Comparison of ENCODE assay signal across 29 cellular contexts in the genomic region with DNA sequence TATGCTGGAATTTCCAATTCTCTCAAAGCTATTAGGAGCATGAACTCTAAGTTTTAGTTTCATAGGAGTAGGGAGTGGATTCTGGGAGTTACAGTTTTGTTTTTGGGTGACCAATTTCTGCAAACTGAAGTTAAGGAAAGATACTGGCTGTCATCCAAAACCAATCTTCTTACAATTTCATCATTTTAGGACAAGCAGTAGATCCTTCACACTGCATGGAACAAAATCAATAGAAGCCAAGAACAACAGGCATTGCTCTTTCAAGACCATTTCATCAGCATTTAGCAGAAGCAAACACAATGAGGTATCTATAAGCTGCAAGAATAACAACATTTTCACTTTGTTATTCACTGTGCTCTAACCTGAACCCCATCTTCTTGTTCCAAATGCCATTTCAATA.
DNase-seq lines count a peak whose midpoint lies in the region; ATAC-seq, FAIRE-seq and TF ChIP-seq lines count a peak whose summit lies in the region.
"Had no signal": no experiment of that assay in that cellular context is flagged by ENCODE, and none has a peak within 500 bp of the region (broad histone marks: within the 10 kb centered on the region; RNA-seq: fewer than 3 reads in every experiment).

No MANE protein-coding gene starts in this region.

- no peaks in the 10 kb centered on the region for H3K79me2 ChIP-seq in astrocyte (ENCODE audit: insufficient read depth, low read length)
- H3K79me2 ChIP-seq: hepatocyte, parathyroid adenoma had no signal

- H3K27me3 Mint-ChIP-seq in astrocyte (ENCODE audit: low read depth, unreplicated experiment): no peaks in the 10 kb centered on the region
- H3K27me3 Mint-ChIP-seq in effector memory CD8-positive, alpha-beta T cell: no peaks in the 10 kb centered on the region
- H3K27me3 Mint-ChIP-seq: activated T-helper 17 cell treated with anti-CD3 and anti-CD28 coated beads, Interleukin-2, amount 50 U/mL, for 72 hours; memory B cell had no signal

- no peak overlapping the region for H2AFZ ChIP-seq in astrocyte (ENCODE audit: low read depth, low read length)
- H2AFZ ChIP-seq: hepatocyte, parathyroid adenoma had no signal

- H4K20me1 ChIP-seq in astrocyte (ENCODE audit: insufficient read depth, low read length): no peaks in the 10 kb centered on the region

- no peak for TF ChIP-seq POLR2A in H54 (IDR thresholded peaks at IDR 0.05; ENCODE audit: low read depth, low read length)

- H3K36me3 Mint-ChIP-seq in astrocyte (ENCODE audit: low read depth, unreplicated experiment): no peaks in the 10 kb centered on the region
- H3K36me3 Mint-ChIP-seq in effector memory CD8-positive, alpha-beta T cell (ENCODE audit: insufficient read depth): no peaks in the 10 kb centered on the region

- no peak overlapping the region for H3K9ac ChIP-seq in astrocyte (ENCODE audit: low read length)
- H3K9ac ChIP-seq: parathyroid adenoma had no signal

- H3K9me3 ChIP-seq in HEK293 (ENCODE audit: control insufficient read depth, insufficient read depth, low read depth, low read length) (no peaks in the 10 kb centered on the region), astrocyte (ENCODE audit: insufficient read depth, low read depth, low read length) (no peaks in the 10 kb centered on the region)
- H3K9me3 ChIP-seq: Peyer's patch had no signal

- no peak overlapping the region for H3K4me2 ChIP-seq in astrocyte (ENCODE audit: low read length)
- H3K4me2 ChIP-seq: hepatocyte had no signal

- DNase-seq in astrocyte (ENCODE audit: low read depth) (peak; percentile 2), fibroblast of mammary gland (ENCODE audit: low read depth) (peak; percentile 58), smooth muscle cell of the brain vasculature (ENCODE audit: low read depth, low spot score) (peak; percentile 53), T1000 (lab: John Stamatoyannopoulos, UW) (no peak), H54 (ENCODE audit: insufficient read length, low spot score) (no peak)
- no peak for DNase-seq in effector memory CD8-positive, alpha-beta T cell
- DNase-seq: activated CD4-positive, alpha-beta T cell treated with anti-CD3 and anti-CD28 coated beads, Interleukin-2, amount 50 U/mL, for 1 hour; activated naive CD4-positive, alpha-beta T cell treated with anti-CD3 and anti-CD28 coated beads, Interleukin-2, amount 50 U/mL, for 16 hours; EL; NCI-H1694; NCI-H526; Peyer's patch; right cardiac atrium; SIG-M5; stimulated activated CD4-positive, alpha-beta T cell treated with anti-CD3 and anti-CD28 coated beads, Interleukin-15, amount 100 ng/mL, for 24 hours; stimulated activated naive CD4-positive, alpha-beta T cell; SW 1271 had no signal

- no peaks in the 10 kb centered on the region for H3K27me3 ChIP-seq in astrocyte (ENCODE audit: insufficient read depth, low read length)
- H3K27me3 ChIP-seq: gastroesophageal sphincter, hepatocyte, Peyer's patch had no signal

- TF ChIP-seq CTCF in HEK293 (tag by site-specific recombination; IDR thresholded peaks at IDR 0.05): no peak
- no peak for TF ChIP-seq CTCF in astrocyte (IDR thresholded peaks at IDR 0.05; ENCODE audit: insufficient read depth, low read depth, low read length)
- TF ChIP-seq CTCF in fibroblast of mammary gland (conservative IDR thresholded peaks at IDR 0.05; ENCODE audit: control insufficient read depth, insufficient read depth, low read depth, low read length): no peak

- no peak overlapping the region for H3K4me3 ChIP-seq in HEK293 (ENCODE audit: low read depth, low read length)
- no peak overlapping the region for H3K4me3 ChIP-seq in astrocyte (ENCODE audit: insufficient read depth, low read depth, low read length)
- H3K4me3 ChIP-seq in fibroblast of mammary gland (ENCODE audit: control insufficient read depth, low read depth, low read length): no peak overlapping the region
- H3K4me3 ChIP-seq: gastroesophageal sphincter, hepatocyte, Peyer's patch had no signal

- POLR2A ChIA-PET in HEK293 (lab: Yijun Ruan, JAX): no interaction called here

- ATAC-seq in effector memory CD8-positive, alpha-beta T cell (replicated peaks): no peak
- ATAC-seq: activated T-helper 17 cell treated with anti-CD3 and anti-CD28 coated beads, Interleukin-2, amount 50 U/mL, for 72 hours; gastroesophageal sphincter; left lobe of liver; WTC11 had no signal

- H3K9me3 Mint-ChIP-seq in astrocyte (ENCODE audit: unreplicated experiment): peaks cover 2% of the 10 kb centered on the region
- peaks cover 3 to 7% of the 10 kb centered on the region in 2 donors for H3K9me3 Mint-ChIP-seq in effector memory CD8-positive, alpha-beta T cell

- FAIRE-seq in astrocyte (lab: Jason Lieb, UNC): no peak
- no peak for FAIRE-seq in H54 (lab: Jason Lieb, UNC)
- FAIRE-seq: D721Med, GM12892 had no signal

- no peak overlapping the region for H3K4me3 Mint-ChIP-seq in astrocyte (ENCODE audit: unreplicated experiment)
- H3K4me3 Mint-ChIP-seq in effector memory CD8-positive, alpha-beta T cell: no peak overlapping the region
- H3K4me3 Mint-ChIP-seq: activated T-helper 17 cell treated with anti-CD3 and anti-CD28 coated beads, Interleukin-2, amount 50 U/mL, for 72 hours; memory B cell; neural crest cell; WTC11 had no signal

- H3K27ac ChIP-seq in HEK293 (ENCODE audit: extremely low read depth, low read depth, low read length): no peak overlapping the region
- no peak overlapping the region for H3K27ac ChIP-seq in astrocyte (ENCODE audit: low read depth, low read length)
- H3K27ac ChIP-seq: gastroesophageal sphincter, hepatocyte, HL-60, parathyroid adenoma, Peyer's patch had no signal

- peaks cover 4% of the 10 kb centered on the region; the same call in 1 of the 2 replicates for H3K4me1 ChIP-seq in HEK293 (ENCODE audit: control insufficient read depth, insufficient read depth, low read length)
- H3K4me1 ChIP-seq in astrocyte (ENCODE audit: insufficient read depth, low read length): no peaks in the 10 kb centered on the region
- H3K4me1 ChIP-seq: gastroesophageal sphincter, parathyroid adenoma, Peyer's patch had no signal

- H3K4me1 Mint-ChIP-seq in astrocyte (ENCODE audit: low read depth, unreplicated experiment): peaks cover 3% of the 10 kb centered on the region
- no peaks in the 10 kb centered on the region for H3K4me1 Mint-ChIP-seq in effector memory CD8-positive, alpha-beta T cell (ENCODE audit: low read depth in 2 of 2)
- H3K4me1 Mint-ChIP-seq: activated T-helper 17 cell treated with anti-CD3 and anti-CD28 coated beads, Interleukin-2, amount 50 U/mL, for 72 hours; memory B cell; neural crest cell; WTC11 had no signal

- no peak overlapping the region for H3K27ac Mint-ChIP-seq in astrocyte (ENCODE audit: unreplicated experiment)
- no peak overlapping the region for H3K27ac Mint-ChIP-seq in effector memory CD8-positive, alpha-beta T cell
- H3K27ac Mint-ChIP-seq: activated T-helper 17 cell treated with anti-CD3 and anti-CD28 coated beads, Interleukin-2, amount 50 U/mL, for 72 hours; memory B cell; WTC11 had no signal

- CTCF ChIA-PET in HEK293 (lab: Yijun Ruan, JAX): no interaction called here

- H3K36me3 ChIP-seq in HEK293 (ENCODE audit: control insufficient read depth in 2 of 2, insufficient read depth in 1 of 2, low read length in 2 of 2) (no peaks in the 10 kb centered on the region), astrocyte (ENCODE audit: insufficient read depth, low read length) (no peaks in the 10 kb centered on the region)
- H3K36me3 ChIP-seq: gastroesophageal sphincter, Peyer's patch had no signal

TF ChIP-seq in HEK293, 187 proteins besides CTCF, POLR2A, EP300 and RAD21 (continues in another document):
- no peak for TF ChIP-seq ZNF16 (tag by site-specific recombination; IDR thresholded peaks at IDR 0.05; ENCODE audit: low read depth)
- no peak for TF ChIP-seq ZNF514 (tag by site-specific recombination; IDR thresholded peaks at IDR 0.05)
- TF ChIP-seq ZNF138 (tag by site-specific recombination; IDR thresholded peaks at IDR 0.05; ENCODE audit: borderline replicate concordance): no peak
- TF ChIP-seq TCF7L2 (IDR thresholded peaks at IDR 0.05; ENCODE audit: borderline replicate concordance, low read depth, low read length): no peak
- no peak for TF ChIP-seq ZXDB (tag by site-specific recombination; IDR thresholded peaks at IDR 0.05)
- TF ChIP-seq FEZF1 (tag by site-specific recombination; IDR thresholded peaks at IDR 0.05): peak; percentile 32; the same call in 1 of the 2 replicates
- no peak for TF ChIP-seq ZNF404 (tag by site-specific recombination; IDR thresholded peaks at IDR 0.05)
- TF ChIP-seq, protein P1, sequence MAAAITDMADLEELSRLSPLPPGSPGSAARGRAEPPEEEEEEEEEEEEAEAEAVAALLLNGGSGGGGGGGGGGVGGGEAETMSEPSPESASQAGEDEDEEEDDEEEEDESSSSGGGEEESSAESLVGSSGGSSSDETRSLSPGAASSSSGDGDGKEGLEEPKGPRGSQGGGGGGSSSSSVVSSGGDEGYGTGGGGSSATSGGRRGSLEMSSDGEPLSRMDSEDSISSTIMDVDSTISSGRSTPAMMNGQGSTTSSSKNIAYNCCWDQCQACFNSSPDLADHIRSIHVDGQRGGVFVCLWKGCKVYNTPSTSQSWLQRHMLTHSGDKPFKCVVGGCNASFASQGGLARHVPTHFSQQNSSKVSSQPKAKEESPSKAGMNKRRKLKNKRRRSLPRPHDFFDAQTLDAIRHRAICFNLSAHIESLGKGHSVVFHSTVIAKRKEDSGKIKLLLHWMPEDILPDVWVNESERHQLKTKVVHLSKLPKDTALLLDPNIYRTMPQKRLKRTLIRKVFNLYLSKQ (tag by site-specific recombination; IDR thresholded peaks at IDR 0.05; ENCODE audit: borderline replicate concordance): no peak
- TF ChIP-seq SP2 (tag by site-specific recombination; IDR thresholded peaks at IDR 0.05): no peak
- TF ChIP-seq, protein P2, sequence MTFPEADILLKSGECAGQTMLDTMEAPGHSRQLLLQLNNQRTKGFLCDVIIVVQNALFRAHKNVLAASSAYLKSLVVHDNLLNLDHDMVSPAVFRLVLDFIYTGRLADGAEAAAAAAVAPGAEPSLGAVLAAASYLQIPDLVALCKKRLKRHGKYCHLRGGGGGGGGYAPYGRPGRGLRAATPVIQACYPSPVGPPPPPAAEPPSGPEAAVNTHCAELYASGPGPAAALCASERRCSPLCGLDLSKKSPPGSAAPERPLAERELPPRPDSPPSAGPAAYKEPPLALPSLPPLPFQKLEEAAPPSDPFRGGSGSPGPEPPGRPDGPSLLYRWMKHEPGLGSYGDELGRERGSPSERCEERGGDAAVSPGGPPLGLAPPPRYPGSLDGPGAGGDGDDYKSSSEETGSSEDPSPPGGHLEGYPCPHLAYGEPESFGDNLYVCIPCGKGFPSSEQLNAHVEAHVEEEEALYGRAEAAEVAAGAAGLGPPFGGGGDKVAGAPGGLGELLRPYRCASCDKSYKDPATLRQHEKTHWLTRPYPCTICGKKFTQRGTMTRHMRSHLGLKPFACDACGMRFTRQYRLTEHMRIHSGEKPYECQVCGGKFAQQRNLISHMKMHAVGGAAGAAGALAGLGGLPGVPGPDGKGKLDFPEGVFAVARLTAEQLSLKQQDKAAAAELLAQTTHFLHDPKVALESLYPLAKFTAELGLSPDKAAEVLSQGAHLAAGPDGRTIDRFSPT (tag by site-specific recombination; IDR thresholded peaks at IDR 0.05): no peak
- no peak for TF ChIP-seq YY1 (tag by site-specific recombination; IDR thresholded peaks at IDR 0.05)
- TF ChIP-seq ZNF19 (tag by site-specific recombination; IDR thresholded peaks at IDR 0.05; ENCODE audit: low read depth): no peak
- no peak for TF ChIP-seq ZNF600 (tag by site-specific recombination; IDR thresholded peaks at IDR 0.05)

Comparison
In these comparisons a context has a peak if more than half of its experiments do, and no peak if none do; other contexts are left out.
1. DNase-seq: peak in astrocyte (single experiment), fibroblast of mammary gland (single experiment) and smooth muscle cell of the brain vasculature (single experiment); none in T1000 (single experiment), effector memory CD8-positive, alpha-beta T cell (0 of 3) and H54 (single experiment).